ENCODE assay signal across 8 cellular contexts in the genomic region with DNA sequence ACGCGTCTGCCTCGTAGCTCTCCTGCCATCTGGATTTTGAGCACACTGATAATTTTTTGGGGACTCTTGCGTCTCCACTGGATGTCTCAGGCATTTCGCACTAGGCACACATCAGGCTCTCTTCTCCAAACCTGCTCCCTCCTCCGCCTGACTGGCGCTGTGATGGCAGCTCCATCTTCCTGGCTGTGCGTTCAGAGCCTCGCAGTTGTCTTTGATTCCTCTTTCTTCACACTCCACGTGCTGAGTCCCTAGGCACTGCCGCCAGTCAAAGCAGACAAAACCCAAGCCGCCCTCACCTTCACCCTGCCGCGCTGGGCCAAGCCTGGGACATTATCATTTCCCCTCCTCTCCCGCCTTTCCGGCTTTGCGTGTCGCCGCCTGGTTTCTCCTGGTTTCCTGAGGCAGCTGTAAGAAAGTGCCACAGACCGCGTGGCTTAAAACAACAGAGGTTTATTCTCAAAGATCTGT. TPM values are rescaled to one million over a fixed set of nuclear protein-coding genes. Genes with fewer than 3 reads are reported as not detected.
A peak's percentile ranks its signal among the peaks of the same experiment; 100 is the strongest.
DNase-seq lines count a peak whose midpoint lies in the region; ATAC-seq lines count a peak whose summit lies in the region.

No MANE protein-coding gene starts in this region.

- peak overlapping the region; percentile 93 for H3K27ac Mint-ChIP-seq in T-helper 1 cell treated with Interleukin-12 subunit alpha and Interleukin-12 subunit beta and Interleukin-4 antibody, amounts not matched to agents 30 μg/mL and 1 μg/mL, for 36 hours
- peak overlapping the region; percentile 83 for H3K27ac Mint-ChIP-seq in dendritic cell treated with granulocyte-macrophage colony-stimulating factor and Interleukin-4, amounts not matched to agents 40 ng/mL and 50 ng/mL, for 4 days
- H3K27ac Mint-ChIP-seq in stimulated activated naive CD8-positive, alpha-beta T cell treated with anti-CD3 and anti-CD28 coated beads, Interleukin-15, amount 100 ng/mL, for 72 hours, result peak overlapping the region; percentile 97 to 98

- H3K9me3 Mint-ChIP-seq in T-helper 1 cell treated with Interleukin-12 subunit alpha and Interleukin-12 subunit beta and Interleukin-4 antibody, amounts not matched to agents 30 μg/mL and 1 μg/mL, for 36 hours, result no peaks in the 10 kb centered on the region
- H3K9me3 Mint-ChIP-seq in dendritic cell treated with granulocyte-macrophage colony-stimulating factor and Interleukin-4, amounts not matched to agents 40 ng/mL and 50 ng/mL, for 4 days, result no peaks in the 10 kb centered on the region
- H3K9me3 Mint-ChIP-seq in stimulated activated naive CD8-positive, alpha-beta T cell treated with anti-CD3 and anti-CD28 coated beads, Interleukin-15, amount 100 ng/mL, for 72 hours, result no peaks in the 10 kb centered on the region

- peaks cover 2% of the 10 kb centered on the region for H3K36me3 Mint-ChIP-seq in T-helper 1 cell treated with Interleukin-12 subunit alpha and Interleukin-12 subunit beta and Interleukin-4 antibody, amounts not matched to agents 30 μg/mL and 1 μg/mL, for 36 hours (ENCODE audit: low read depth)
- H3K36me3 Mint-ChIP-seq in dendritic cell treated with granulocyte-macrophage colony-stimulating factor and Interleukin-4, amounts not matched to agents 40 ng/mL and 50 ng/mL, for 4 days (ENCODE audit: low read depth), result peaks cover 25% of the 10 kb centered on the region

- peaks cover 53% of the 10 kb centered on the region for H3K79me2 ChIP-seq in GM23248 (ENCODE audit: insufficient read depth)

- no peaks in the 10 kb centered on the region for H3K36me3 ChIP-seq in GM23248 (ENCODE audit: low read depth)

- peak overlapping the region; percentile 87 for H2AFZ ChIP-seq in GM23248

- ATAC-seq in stimulated activated naive CD8-positive, alpha-beta T cell treated with anti-CD3 and anti-CD28 coated beads, Interleukin-15, amount 100 ng/mL, for 72 hours, result peak; percentile 57

- peaks cover 21% of the 10 kb centered on the region for H3K27me3 Mint-ChIP-seq in T-helper 1 cell treated with Interleukin-12 subunit alpha and Interleukin-12 subunit beta and Interleukin-4 antibody, amounts not matched to agents 30 μg/mL and 1 μg/mL, for 36 hours (ENCODE audit: low read depth)
- H3K27me3 Mint-ChIP-seq in dendritic cell treated with granulocyte-macrophage colony-stimulating factor and Interleukin-4, amounts not matched to agents 40 ng/mL and 50 ng/mL, for 4 days, result peaks cover 20% of the 10 kb centered on the region
- peaks cover 10% of the 10 kb centered on the region for H3K27me3 Mint-ChIP-seq in stimulated activated naive CD8-positive, alpha-beta T cell treated with anti-CD3 and anti-CD28 coated beads, Interleukin-15, amount 100 ng/mL, for 72 hours

- peaks cover 24% of the 10 kb centered on the region for H3K4me1 Mint-ChIP-seq in T-helper 1 cell treated with Interleukin-12 subunit alpha and Interleukin-12 subunit beta and Interleukin-4 antibody, amounts not matched to agents 30 μg/mL and 1 μg/mL, for 36 hours (ENCODE audit: low read depth)
- peaks cover 38% of the 10 kb centered on the region for H3K4me1 Mint-ChIP-seq in dendritic cell treated with granulocyte-macrophage colony-stimulating factor and Interleukin-4, amounts not matched to agents 40 ng/mL and 50 ng/mL, for 4 days (ENCODE audit: low read depth)
- H3K4me1 Mint-ChIP-seq in stimulated activated naive CD8-positive, alpha-beta T cell treated with anti-CD3 and anti-CD28 coated beads, Interleukin-15, amount 100 ng/mL, for 72 hours, result peaks cover 46% of the 10 kb centered on the region

- no peaks in the 10 kb centered on the region for H3K27me3 ChIP-seq in GM23248 (replicated peaks; ENCODE audit: insufficient read depth)

- 1 to 2% methylated on average over 21 of the region's 21 CpGs for WGBS in GM23248 (ENCODE audit: low coverage in 1 of 2, low lambda C conversion rate in 2 of 2, missing lambda C conversion rate in 2 of 2), 2 experiments

- no peaks in the 10 kb centered on the region for H3K9me3 ChIP-seq in GM23248 (ENCODE audit: low read depth)

- H3K4me3 Mint-ChIP-seq in T-helper 1 cell treated with Interleukin-12 subunit alpha and Interleukin-12 subunit beta and Interleukin-4 antibody, amounts not matched to agents 30 μg/mL and 1 μg/mL, for 36 hours, result peak overlapping the region; percentile 97
- peak overlapping the region; percentile 97 for H3K4me3 Mint-ChIP-seq in dendritic cell treated with granulocyte-macrophage colony-stimulating factor and Interleukin-4, amounts not matched to agents 40 ng/mL and 50 ng/mL, for 4 days
- H3K4me3 Mint-ChIP-seq in stimulated activated naive CD8-positive, alpha-beta T cell treated with anti-CD3 and anti-CD28 coated beads, Interleukin-15, amount 100 ng/mL, for 72 hours, result peak overlapping the region; percentile 95 to 96

- no peaks in the 10 kb centered on the region for H3F3A ChIP-seq in GM23248 (ENCODE audit: insufficient read depth)

- peak; percentile 41 for DNase-seq in NK-92 treated with Interleukin-12 subunit alpha and Interleukin-12 subunit beta, amount 100 ng/mL, for 24 hours (lab: John Stamatoyannopoulos, UW)
- no peak for DNase-seq in NK-92 (lab: John Stamatoyannopoulos, UW; ENCODE audit: unreplicated experiment)
- DNase-seq in GM23248, result peak; percentile 68
- DNase-seq in KBM-7, result peak; percentile 62
- peak; percentile 16 to 40 for DNase-seq in lung microvascular endothelial cell (ENCODE audit: low read depth in 2 of 2)
- peak; percentile 19 to 43 for DNase-seq in stimulated activated naive CD8-positive, alpha-beta T cell treated with anti-CD3 and anti-CD28 coated beads, Interleukin-15, amount 100 ng/mL, for 72 hours

- H3K4me2 ChIP-seq in GM23248 (ENCODE audit: unreplicated experiment), result peak overlapping the region; percentile 95

- H3K4me3 ChIP-seq in GM23248, result peak overlapping the region; percentile 85

- H3K4me1 ChIP-seq in GM23248 (ENCODE audit: insufficient read depth), result peaks cover 12% of the 10 kb centered on the region

- peak overlapping the region; percentile 49 for H3K27ac ChIP-seq in GM23248

- in situ Hi-C loops in GM23248 (cut with MboI) (no loop called here), KBM-7 (cut with MboI; ENCODE audit: low pct_unique_long_range_greater_than_20kb, low sequenced_read_pairs) (loop anchor here (10.0 kb wide), 1 partner anchor 135 kb away; no protein-coding TSS in a partner anchor)

- intact Hi-C loops in dendritic cell treated with granulocyte-macrophage colony-stimulating factor and Interleukin-4, amounts not matched to agents 40 ng/mL and 50 ng/mL, for 4 days (cut with micrococcal nuclease), result loop anchor here (5.0 to 10.0 kb wide), 2 partner anchors 97 to 265 kb away; partner anchors contain the start of gene NQO2

- H3K9me2 ChIP-seq in GM23248 (ENCODE audit: insufficient read depth), result no peaks in the 10 kb centered on the region

- H4K20me1 ChIP-seq in GM23248 (ENCODE audit: insufficient read depth), result no peaks in the 10 kb centered on the region

- peak overlapping the region; percentile 79 for H3K9ac ChIP-seq in GM23248

RNA-seq across cellular contexts. Expression of gene PSMG4, which starts 0.8 kb away (rescaled TPM):
- 20.0 and 24.5 TPM in 2 replicates for total RNA-seq in GM23248 (2014; rRNA removed; shearing (Covaris generic))
- polyA plus RNA-seq in GM23248 (2016; fragmentation: Nextera tagmentation; extraction: Ambion mirVana), result 46.9 and 47.1 TPM in 2 replicates
- total RNA-seq in lung microvascular endothelial cell, result 31.9 and 45.3 TPM in 2 replicates

RNA-seq across cellular contexts. Expression of gene TUBB2B, which starts 32.1 kb away (rescaled TPM):
- 8.5 and 10.4 TPM in 2 replicates for total RNA-seq in GM23248 (2014; rRNA removed; shearing (Covaris generic))
- 8.1 and 9.0 TPM in 2 replicates for polyA plus RNA-seq in GM23248 (2016; fragmentation: Nextera tagmentation; extraction: Ambion mirVana)
- total RNA-seq in lung microvascular endothelial cell, result 1.8 and 2.0 TPM in 2 replicates
